14 cellular contexts compared by ENCODE assay signal in genomic region chr16:30488764-30489595, GRCh38. TPM values are rescaled to one million over a fixed set of nuclear protein-coding genes. Genes with fewer than 3 reads are reported as not detected.
DNase-seq lines count a peak whose midpoint lies in the region; FAIRE-seq and TF ChIP-seq lines count a peak whose summit lies in the region.
"Had no signal": no experiment of that assay in that cellular context is flagged by ENCODE, and none has a peak within 500 bp of the region (broad histone marks: within the 10 kb centered on the region; RNA-seq: fewer than 3 reads in every experiment).

No MANE protein-coding gene starts in this region.

- H3K27ac Mint-ChIP-seq in neural progenitor cell: no peak overlapping the region

- intact Hi-C loops in spleen (cut with DNase I; ENCODE audit: low total_unique reads): no loop called here

- no peaks in the 10 kb centered on the region for H3K9me3 Mint-ChIP-seq in neural progenitor cell
- H3K9me3 Mint-ChIP-seq: stimulated activated naive CD8-positive, alpha-beta T cell treated with anti-CD3 and anti-CD28 coated beads, Interleukin-15, Interleukin-2, amounts not matched to agents 100 ng/mL and 50 ng/mL, for 24 hours had no signal

- TF ChIP-seq POLR2A in spleen (IDR thresholded peaks at IDR 0.05): no peak

- H3K4me1 Mint-ChIP-seq in neural progenitor cell: peaks cover 6% of the 10 kb centered on the region

- WGBS in spleen, 5 donors: 67 to 82% (median 73%) methylated on average over 8 to 11 of the region's 11 CpGs

- H3K79me2 ChIP-seq in neural progenitor cell (ENCODE audit: low read depth): no peaks in the 10 kb centered on the region

- no peak overlapping the region for H3K4me3 Mint-ChIP-seq in neural progenitor cell
- H3K4me3 Mint-ChIP-seq: stimulated activated naive CD8-positive, alpha-beta T cell treated with anti-CD3 and anti-CD28 coated beads, Interleukin-15, Interleukin-2, amounts not matched to agents 100 ng/mL and 50 ng/mL, for 24 hours had no signal

- H3K27ac ChIP-seq in neural progenitor cell (no peak overlapping the region), spleen (peak overlapping the region in 3 of 8 donors; percentile 1 to 63 (median 34))

- no peaks in the 10 kb centered on the region for H4K20me1 ChIP-seq in neural progenitor cell (ENCODE audit: low read depth)

- TF ChIP-seq CTCF in bronchial epithelial cell (IDR thresholded peaks at IDR 0.05; ENCODE audit: insufficient read depth, low read length, severe bottlenecking): no peak
- no peak for TF ChIP-seq CTCF in neural progenitor cell (IDR thresholded peaks at IDR 0.05)
- no peak for TF ChIP-seq CTCF in spleen (IDR thresholded peaks at IDR 0.05 in 8 of 11, conservative IDR thresholded peaks at IDR 0.05 in 3 of 11)

- no peaks in the 10 kb centered on the region for H3K36me3 Mint-ChIP-seq in neural progenitor cell

- no peak overlapping the region for H3K4me2 ChIP-seq in neural progenitor cell

- H3F3A ChIP-seq in neural progenitor cell (ENCODE audit: low read depth): peaks cover 3% of the 10 kb centered on the region

- H3K9me3 ChIP-seq in neural progenitor cell (ENCODE audit: low read depth) (no peaks in the 10 kb centered on the region), spleen (no peaks in the 10 kb centered on the region)

- H3K4me3 ChIP-seq in bronchial epithelial cell (ENCODE audit: low read depth, low read length): no peak overlapping the region
- H3K4me3 ChIP-seq in neural progenitor cell: no peak overlapping the region
- no peak overlapping the region for H3K4me3 ChIP-seq in spleen

- H3K27me3 Mint-ChIP-seq in neural progenitor cell (ENCODE audit: insufficient read depth, low read depth): peaks cover 12% of the 10 kb centered on the region
- H3K27me3 Mint-ChIP-seq: stimulated activated naive CD8-positive, alpha-beta T cell treated with anti-CD3 and anti-CD28 coated beads, Interleukin-15, Interleukin-2, amounts not matched to agents 100 ng/mL and 50 ng/mL, for 24 hours had no signal

- H3K27me3 ChIP-seq in bronchial epithelial cell (ENCODE audit: control insufficient read depth, insufficient read depth, low read length): no peaks in the 10 kb centered on the region
- no peaks in the 10 kb centered on the region for H3K27me3 ChIP-seq in neural progenitor cell
- no peaks in the 10 kb centered on the region for H3K27me3 ChIP-seq in spleen (replicated peaks in 1 of 7)

- no peak for FAIRE-seq in bronchial epithelial cell (lab: Jason Lieb, UNC)
- FAIRE-seq: kidney had no signal

- H3K4me1 ChIP-seq in neural progenitor cell (peaks cover 8% of the 10 kb centered on the region), spleen (peaks cover 0 to 50% (median 10%) of the 10 kb centered on the region in 6 donors)

- DNase-seq in ELF-1 (ENCODE audit: low read depth, low spot score): peak; percentile 72
- peak; percentile 63 for DNase-seq in NCI-H146 (lab: John Stamatoyannopoulos, UW)
- DNase-seq in bronchial epithelial cell (ENCODE audit: low read depth): peak; percentile 13
- no peak for DNase-seq in neural progenitor cell (ENCODE audit: low spot score)
- DNase-seq in HT-29 (ENCODE audit: low spot score): no peak
- no peak for DNase-seq in mucosa of gallbladder (ENCODE audit: low spot score)
- DNase-seq in activated T-cell treated with anti-CD3 and anti-CD28 coated beads, Interleukin-2, amount 50 U/mL, for 48 hours: no peak
- no peak for DNase-seq in spleen
- DNase-seq: activated T-cell treated with anti-CD3 and anti-CD28 coated beads for 4 hours; central memory CD4-positive, alpha-beta T cell; DND-41; kidney; NCI-H1930 had no signal

- H3K36me3 ChIP-seq in bronchial epithelial cell (ENCODE audit: control insufficient read depth, insufficient read depth, low read length): no peaks in the 10 kb centered on the region
- H3K36me3 ChIP-seq in neural progenitor cell: no peaks in the 10 kb centered on the region
- H3K36me3 ChIP-seq in spleen: peaks cover 0 to 100% (median 85%) of the 10 kb centered on the region in 6 donors

- H3K9ac ChIP-seq in neural progenitor cell: no peak overlapping the region

- H2AFZ ChIP-seq in neural progenitor cell (replicated peaks): peak overlapping the region; percentile 52

RNA-seq across cellular contexts. Expression of gene ITGAL, which starts 16.4 kb away (rescaled TPM):
- total RNA-seq in bronchial epithelial cell (not detected in 2 replicates), neural progenitor cell (ENCODE audit: low replicate concordance) (not detected in 2 replicates), mucosa of gallbladder (16.7 TPM), spleen (100 to 1,000 TPM; 100 to 212 (median 153) TPM)
- not detected in 2 replicates for total RNA-seq in HT-29 (2014; rRNA removed; shearing (Covaris generic))
- polyA plus RNA-seq in spleen: 10 to 100 TPM; 26.6 to 64.4 (median 51.1) TPM

RNA-seq across cellular contexts. Expression of gene ZNF768, which starts 37.4 kb away (rescaled TPM):
- total RNA-seq in bronchial epithelial cell (19.7 and 21.9 TPM in 2 replicates), neural progenitor cell (ENCODE audit: low replicate concordance) (15.5 and 49.9 TPM in 2 replicates), mucosa of gallbladder (61.1 TPM), spleen (10 to 100 TPM; 17.2 to 27.3 (median 25.5) TPM)
- 47.1 and 47.9 TPM in 2 replicates for total RNA-seq in HT-29 (2014; rRNA removed; shearing (Covaris generic))
- 10 to 100 TPM; 17.0 to 33.1 (median 21.6) TPM for polyA plus RNA-seq in spleen

RNA-seq across cellular contexts. Expression of gene SEPHS2, which starts 43.3 kb away (rescaled TPM):
- total RNA-seq in bronchial epithelial cell (17.4 and 32.9 TPM in 2 replicates), neural progenitor cell (ENCODE audit: low replicate concordance) (9.0 and 13.9 TPM in 2 replicates), mucosa of gallbladder (112 TPM), spleen (10 to 100 TPM; 35.5 to 54.7 (median 43.7) TPM)
- total RNA-seq in HT-29 (2014; rRNA removed; shearing (Covaris generic)): 11.0 and 12.4 TPM in 2 replicates
- 10 to 100 TPM; 42.4 to 56.0 (median 49.5) TPM for polyA plus RNA-seq in spleen

RNA-seq across cellular contexts. Expression of gene ZNF747, which starts 45.7 kb away (rescaled TPM):
- total RNA-seq in bronchial epithelial cell (4.4 and 6.1 TPM in 2 replicates), neural progenitor cell (ENCODE audit: low replicate concordance) (7.0 and 14.5 TPM in 2 replicates), mucosa of gallbladder (11.9 TPM), spleen (10 to 100 TPM in 6 of 7 donors, 1 to 10 TPM in 1; 7.7 to 16.1 (median 14.0) TPM)
- 7.9 and 8.8 TPM in 2 replicates for total RNA-seq in HT-29 (2014; rRNA removed; shearing (Covaris generic))
- polyA plus RNA-seq in spleen: 1 to 10 TPM; 5.9 to 8.3 (median 6.4) TPM

RNA-seq across cellular contexts. Expression of gene DCTPP1, which starts 59.1 kb away (rescaled TPM):
- total RNA-seq in bronchial epithelial cell: 11.5 and 30.3 TPM in 2 replicates
- 30.4 and 47.9 TPM in 2 replicates for total RNA-seq in neural progenitor cell (ENCODE audit: low replicate concordance)
- 107 and 111 TPM in 2 replicates for total RNA-seq in HT-29 (2014; rRNA removed; shearing (Covaris generic))
- total RNA-seq in mucosa of gallbladder: 53.3 TPM
- total RNA-seq in spleen: 10 to 100 TPM; 17.6 to 36.3 (median 28.6) TPM
- polyA plus RNA-seq in spleen: 10 to 100 TPM; 25.5 to 49.1 (median 41.9) TPM

Comparison
In these comparisons a context has a peak if more than half of its experiments do, and no peak if none do; other contexts are left out.
1. DNase-seq: peak in ELF-1 (single experiment), NCI-H146 (single experiment) and bronchial epithelial cell (single experiment); none in neural progenitor cell (single experiment), HT-29 (single experiment), mucosa of gallbladder (single experiment), activated T-cell treated with anti-CD3 and anti-CD28 coated beads, Interleukin-2, amount 50 U/mL, for 48 hours (0 of 2) and spleen (single experiment).
2. RNA of gene ITGAL, which starts 16.4 kb away (total RNA-seq): 100 to 212 TPM in spleen and 16.7 TPM in mucosa of gallbladder (single experiment); not detected in bronchial epithelial cell, not detected in neural progenitor cell and not detected in HT-29; every median in the first group is over 10 times any median in the second.